Comparison of ENCODE assay signal across 12 cellular contexts in genomic region chr6:56849876-56850275, GRCh38.
DNase-seq lines count a peak whose midpoint lies in the region; ATAC-seq and TF ChIP-seq lines count a peak whose summit lies in the region.
"Had no signal": no experiment of that assay in that cellular context is flagged by ENCODE, and none has a peak within 500 bp of the region (broad histone marks: within the 10 kb centered on the region; RNA-seq: fewer than 3 reads in every experiment).

No MANE protein-coding gene starts in this region.

- no peaks in the 10 kb centered on the region for H3K27me3 ChIP-seq in transverse colon
- no peaks in the 10 kb centered on the region for H3K27me3 ChIP-seq in SJCRH30
- H3K27me3 ChIP-seq in lower lobe of right lung (ENCODE audit: low read depth), result no peaks in the 10 kb centered on the region

- TF ChIP-seq POLR2A in transverse colon (IDR thresholded peaks at IDR 0.05), result no peak

- no peak for TF ChIP-seq CTCF in transverse colon (IDR thresholded peaks at IDR 0.05)
- TF ChIP-seq CTCF in lower lobe of right lung (IDR thresholded peaks at IDR 0.05), result no peak

- H3K4me3 ChIP-seq in transverse colon (no peak overlapping the region), SJCRH30 (no peak overlapping the region), lower lobe of right lung (no peak overlapping the region)

- H3K4me1 Mint-ChIP-seq in activated naive CD4-positive, alpha-beta T cell treated with anti-CD3 and anti-CD28 coated beads, Interleukin-2, amount 50 U/mL, for 24 hours, result peaks cover 19% of the 10 kb centered on the region
- peaks cover 21% of the 10 kb centered on the region for H3K4me1 Mint-ChIP-seq in activated naive CD4-positive, alpha-beta T cell treated with anti-CD3 and anti-CD28 coated beads for 36 hours (ENCODE audit: low read depth)

- H3K4me1 ChIP-seq in transverse colon, result peaks cover 0 to 23% (median 3%) of the 10 kb centered on the region in 4 donors
- peaks cover 4% of the 10 kb centered on the region; the same call in 1 of the 2 replicates for H3K4me1 ChIP-seq in SJCRH30
- peaks cover 20% of the 10 kb centered on the region for H3K4me1 ChIP-seq in lower lobe of right lung
- H3K4me1 ChIP-seq: parathyroid adenoma had no signal

- H3K27ac ChIP-seq in transverse colon, result peak overlapping the region in 3 of 4 donors; percentile 47 to 69 (median 65)
- no peak overlapping the region for H3K27ac ChIP-seq in SJCRH30
- H3K27ac ChIP-seq in lower lobe of right lung, result no peak overlapping the region
- H3K27ac ChIP-seq: parathyroid adenoma had no signal

- no peak for ATAC-seq in lower lobe of right lung
- ATAC-seq: activated CD4-positive, alpha-beta T cell treated with anti-CD3 and anti-CD28 coated beads for 36 hours; effector memory CD8-positive, alpha-beta T cell had no signal

- CTCF ChIA-PET in activated naive CD4-positive, alpha-beta T cell treated with anti-CD3 and anti-CD28 coated beads for 36 hours (lab: Charles Lee), result no interaction called here

- H3K9me3 Mint-ChIP-seq in activated naive CD4-positive, alpha-beta T cell treated with anti-CD3 and anti-CD28 coated beads, Interleukin-2, amount 50 U/mL, for 24 hours, result no peaks in the 10 kb centered on the region
- no peaks in the 10 kb centered on the region for H3K9me3 Mint-ChIP-seq in activated naive CD4-positive, alpha-beta T cell treated with anti-CD3 and anti-CD28 coated beads for 36 hours
- H3K9me3 Mint-ChIP-seq: effector memory CD8-positive, alpha-beta T cell had no signal

- peaks cover 3% of the 10 kb centered on the region for H3K36me3 Mint-ChIP-seq in activated naive CD4-positive, alpha-beta T cell treated with anti-CD3 and anti-CD28 coated beads, Interleukin-2, amount 50 U/mL, for 24 hours
- no peaks in the 10 kb centered on the region for H3K36me3 Mint-ChIP-seq in activated naive CD4-positive, alpha-beta T cell treated with anti-CD3 and anti-CD28 coated beads for 36 hours (ENCODE audit: low read depth)

- H3K4me3 Mint-ChIP-seq in activated naive CD4-positive, alpha-beta T cell treated with anti-CD3 and anti-CD28 coated beads, Interleukin-2, amount 50 U/mL, for 24 hours, result peak overlapping the region; percentile 41
- H3K4me3 Mint-ChIP-seq in activated naive CD4-positive, alpha-beta T cell treated with anti-CD3 and anti-CD28 coated beads for 36 hours, result no peak overlapping the region
- H3K4me3 Mint-ChIP-seq: activated CD4-positive, alpha-beta T cell treated with anti-CD3 and anti-CD28 coated beads for 36 hours; effector memory CD8-positive, alpha-beta T cell had no signal

- H3K27me3 Mint-ChIP-seq in activated naive CD4-positive, alpha-beta T cell treated with anti-CD3 and anti-CD28 coated beads, Interleukin-2, amount 50 U/mL, for 24 hours, result peaks cover 45% of the 10 kb centered on the region
- peaks cover 34% of the 10 kb centered on the region for H3K27me3 Mint-ChIP-seq in activated naive CD4-positive, alpha-beta T cell treated with anti-CD3 and anti-CD28 coated beads for 36 hours (ENCODE audit: low read depth)

- intact Hi-C loops in activated naive CD4-positive, alpha-beta T cell treated with anti-CD3 and anti-CD28 coated beads for 36 hours (cut with micrococcal nuclease), result loop anchor here (2.0 kb wide), 1 partner anchor 105 kb away; the partner anchor contains the start of gene BEND6
- intact Hi-C loops in transverse colon (cut with DNase I; ENCODE audit: low total_unique reads), result loop anchor here (5.0 to 10.0 kb wide), 2 partner anchors 85 to 213 kb away; no protein-coding TSS in a partner anchor
- intact Hi-C loops in lower lobe of right lung (cut with DNase I), result loop anchor here (10.0 kb wide), 1 partner anchor 215 kb away; no protein-coding TSS in a partner anchor

- WGBS in transverse colon (ENCODE audit: low coverage in 1 of 2), 2 donors, result 81 to 100% methylated on average over 1 to 3 of the region's 3 CpGs

- no peaks in the 10 kb centered on the region for H3K36me3 ChIP-seq in transverse colon
- H3K36me3 ChIP-seq in SJCRH30, result no peaks in the 10 kb centered on the region
- no peaks in the 10 kb centered on the region for H3K36me3 ChIP-seq in lower lobe of right lung

- H3K27ac Mint-ChIP-seq in activated naive CD4-positive, alpha-beta T cell treated with anti-CD3 and anti-CD28 coated beads, Interleukin-2, amount 50 U/mL, for 24 hours, result no peak overlapping the region
- no peak overlapping the region for H3K27ac Mint-ChIP-seq in activated naive CD4-positive, alpha-beta T cell treated with anti-CD3 and anti-CD28 coated beads for 36 hours
- H3K27ac Mint-ChIP-seq: activated CD4-positive, alpha-beta T cell treated with anti-CD3 and anti-CD28 coated beads for 36 hours; effector memory CD8-positive, alpha-beta T cell had no signal

- no peak for TF ChIP-seq EP300 in transverse colon (IDR thresholded peaks at IDR 0.05; ENCODE audit: low read depth)

- in situ Hi-C loops in transverse colon (cut with MboI; ENCODE audit: low pct_ligation_motif_present in 1 of 4, low pct_unique_long_range_greater_than_20kb in 1 of 4, low sequenced_read_pairs in 3 of 4), result loop anchor here in 3 of 4 donors (10.0 to 25.0 kb wide), 3 partner anchors 138 to 213 kb away; partner anchors contain the start of gene DST (in 2 of the 3)

- no peak for DNase-seq in activated naive CD4-positive, alpha-beta T cell treated with anti-CD3 and anti-CD28 coated beads for 36 hours
- peak in 43 of 58 donors; percentile 4 to 79 (median 34) for DNase-seq in anterior cingulate cortex (lab: John Stamatoyannopoulos, UW)
- peak; percentile 82 for DNase-seq in iris pigment epithelial cell (ENCODE audit: low read depth)
- DNase-seq in transverse colon, result no peak
- no peak for DNase-seq in activated gamma-delta T cell (lab: John Stamatoyannopoulos, UW)
- no peak for DNase-seq in SJCRH30
- DNase-seq in lower lobe of right lung, result no peak
- DNase-seq: activated CD4-positive, alpha-beta T cell treated with anti-CD3 and anti-CD28 coated beads for 36 hours; effector memory CD8-positive, alpha-beta T cell; NCI-H524 treated with DMSO at 0.1 percent for 48 hours had no signal

- H3K9me3 ChIP-seq in transverse colon (no peaks in the 10 kb centered on the region), SJCRH30 (replicated peaks) (no peaks in the 10 kb centered on the region), lower lobe of right lung (no peaks in the 10 kb centered on the region)

Comparison
In these comparisons a context has a peak if more than half of its experiments do, and no peak if none do; other contexts are left out.
1. DNase-seq: peak in anterior cingulate cortex (43 of 58) and iris pigment epithelial cell (single experiment); none in activated naive CD4-positive, alpha-beta T cell treated with anti-CD3 and anti-CD28 coated beads for 36 hours (single experiment), transverse colon (single experiment), activated gamma-delta T cell (single experiment), SJCRH30 (0 of 2) and lower lobe of right lung (single experiment).
2. H3K27ac ChIP-seq: peak in transverse colon (3 of 4); none in SJCRH30 (single experiment) and lower lobe of right lung (single experiment).